ENCODE assay signal across 24 cellular contexts in the genomic region with DNA sequence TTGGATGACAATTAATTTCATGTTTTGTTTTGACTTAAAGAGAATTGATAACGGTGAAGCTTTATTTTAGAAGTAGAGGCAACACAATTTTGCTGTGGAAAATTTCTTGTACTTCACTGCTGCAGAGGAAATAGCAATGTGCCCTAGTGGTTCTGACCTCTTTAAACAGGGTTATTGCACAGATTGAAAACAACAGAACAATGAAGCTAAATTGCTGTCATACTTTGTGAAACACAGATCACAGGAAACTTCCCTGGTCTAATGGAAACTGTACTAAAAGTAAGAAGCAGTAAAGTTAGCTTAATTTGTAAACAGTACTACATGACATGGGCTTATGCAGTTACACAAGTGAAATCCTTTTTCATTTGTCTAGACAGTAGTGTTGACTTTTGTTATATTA. TPM values are rescaled to one million over a fixed set of nuclear protein-coding genes. Genes with fewer than 3 reads are reported as not detected.
A peak's percentile ranks its signal among the peaks of the same experiment; 100 is the strongest.
DNase-seq lines count a peak whose midpoint lies in the region; FAIRE-seq and TF ChIP-seq lines count a peak whose summit lies in the region.
"Had no signal": no experiment of that assay in that cellular context is flagged by ENCODE, and none has a peak within 500 bp of the region (broad histone marks: within the 10 kb centered on the region; RNA-seq: fewer than 3 reads in every experiment).

No MANE protein-coding gene starts in this region.

- no peak overlapping the region for H3K23ac ChIP-seq in mesenchymal stem cell (ENCODE audit: low read length in 2 of 2)

- H3K18ac ChIP-seq in mesenchymal stem cell (ENCODE audit: low read depth in 1 of 2, low read length in 2 of 2), result no peak overlapping the region

- H3K4me1 Mint-ChIP-seq in astrocyte (ENCODE audit: low read depth, unreplicated experiment), result peaks cover 4% of the 10 kb centered on the region

- no peak overlapping the region for H3K27ac Mint-ChIP-seq in astrocyte (ENCODE audit: unreplicated experiment)
- H3K27ac Mint-ChIP-seq: CD8-positive, alpha-beta T cell had no signal

- H3K4me1 ChIP-seq in astrocyte (ENCODE audit: insufficient read depth, low read length), result no peaks in the 10 kb centered on the region
- no peaks in the 10 kb centered on the region for H3K4me1 ChIP-seq in fibroblast of lung (ENCODE audit: control insufficient read depth, extremely low read depth, insufficient read depth, low read length)
- H3K4me1 ChIP-seq in mesenchymal stem cell (ENCODE audit: control insufficient read depth, insufficient read depth, low read depth, low read length), result no peaks in the 10 kb centered on the region
- no peaks in the 10 kb centered on the region for H3K4me1 ChIP-seq in smooth muscle cell (ENCODE audit: low read depth)

- no peak overlapping the region for H2BK15ac ChIP-seq in mesenchymal stem cell (ENCODE audit: low read depth, poor library complexity, severe bottlenecking)

- H3K36me3 ChIP-seq in astrocyte (ENCODE audit: insufficient read depth, low read length) (no peaks in the 10 kb centered on the region), fibroblast of lung (ENCODE audit: control insufficient read depth, insufficient read depth, low read length) (no peaks in the 10 kb centered on the region), mesenchymal stem cell (ENCODE audit: control insufficient read depth in 1 of 2, insufficient read depth in 2 of 2, low read depth in 1 of 2, low read length in 2 of 2) (no peaks in the 10 kb centered on the region), smooth muscle cell (ENCODE audit: low read depth) (no peaks in the 10 kb centered on the region)
- H3K36me3 ChIP-seq: MG63 had no signal

- H3K9me3 Mint-ChIP-seq in astrocyte (ENCODE audit: unreplicated experiment), result no peaks in the 10 kb centered on the region
- H3K9me3 Mint-ChIP-seq: CD8-positive, alpha-beta T cell had no signal

- H3K4me3 Mint-ChIP-seq in astrocyte (ENCODE audit: unreplicated experiment), result no peak overlapping the region
- H3K4me3 Mint-ChIP-seq: CD8-positive, alpha-beta T cell had no signal

- TF ChIP-seq CTCF in astrocyte (IDR thresholded peaks at IDR 0.05; ENCODE audit: insufficient read depth, low read depth, low read length), result no peak
- no peak for TF ChIP-seq CTCF in fibroblast of lung (conservative IDR thresholded peaks at IDR 0.05 in 1 of 2, IDR thresholded peaks at IDR 0.05 in 1 of 2; ENCODE audit: low read depth in 1 of 2, low read length in 2 of 2)
- TF ChIP-seq CTCF in smooth muscle cell (IDR thresholded peaks at IDR 0.05; ENCODE audit: borderline replicate concordance, insufficient read depth, poor library complexity, severe bottlenecking), result no peak

- no peak overlapping the region for H3K9ac ChIP-seq in astrocyte (ENCODE audit: low read length)
- no peak overlapping the region for H3K9ac ChIP-seq in fibroblast of lung (ENCODE audit: insufficient read depth, low read length)
- H3K9ac ChIP-seq in mesenchymal stem cell (ENCODE audit: low read length), result no peak overlapping the region
- no peak overlapping the region for H3K9ac ChIP-seq in smooth muscle cell (ENCODE audit: low read depth)

- H3K27me3 Mint-ChIP-seq in astrocyte (ENCODE audit: low read depth, unreplicated experiment), result no peaks in the 10 kb centered on the region

- H2BK12ac ChIP-seq in mesenchymal stem cell (ENCODE audit: low read length in 2 of 2), result no peak overlapping the region

- no peak overlapping the region for H4K8ac ChIP-seq in mesenchymal stem cell (ENCODE audit: low read length)

- no peak overlapping the region for H2BK120ac ChIP-seq in mesenchymal stem cell (ENCODE audit: low read depth, low read length)

- H2AK5ac ChIP-seq in mesenchymal stem cell (ENCODE audit: low read length, severe bottlenecking), result no peak overlapping the region

- DNase-seq in EH (ENCODE audit: low read depth) (peak; percentile 8), astrocyte (ENCODE audit: low read depth) (no peak), fibroblast of lung (ENCODE audit: low read depth in 2 of 2) (peak in 1 of 2 donors; percentile 10), mesenchymal stem cell (peak; percentile 10), smooth muscle cell (lab: John Stamatoyannopoulos, UW; ENCODE audit: unreplicated experiment) (no peak), substantia nigra (lab: John Stamatoyannopoulos, UW) (no peak), posterior vena cava (ENCODE audit: low spot score) (no peak), SW480 (ENCODE audit: low spot score) (no peak)
- DNase-seq: 8988T; C1 segment of cervical spinal cord; CD8-positive, alpha-beta T cell; DND-41; Kasumi-1; MG63; NCI-H1417; NCI-H1694 treated with DMSO at 0.1 percent for 48 hours; NCI-H2081 treated with DMSO at 0.1 percent for 48 hours; NCI-H2171 treated with DMSO at 0.1 percent for 48 hours; NCI-H524 treated with DMSO at 0.1 percent for 48 hours; NCI-H82; SIG-M5 had no signal

- peak; percentile 37 for FAIRE-seq in astrocyte (lab: Jason Lieb, UNC)
- FAIRE-seq: GM18507 had no signal

- no peak overlapping the region for H2BK5ac ChIP-seq in mesenchymal stem cell (ENCODE audit: low read depth, low read length, poor library complexity, severe bottlenecking)

- H3K79me2 ChIP-seq in astrocyte (ENCODE audit: insufficient read depth, low read length) (no peaks in the 10 kb centered on the region), fibroblast of lung (ENCODE audit: control insufficient read depth, insufficient read depth, low read length) (no peaks in the 10 kb centered on the region), smooth muscle cell (ENCODE audit: low read depth) (no peaks in the 10 kb centered on the region)

- no peak overlapping the region for H3K14ac ChIP-seq in mesenchymal stem cell (ENCODE audit: low read length in 2 of 2)

- H3K4me3 ChIP-seq in astrocyte (ENCODE audit: insufficient read depth, low read depth, low read length), result no peak overlapping the region
- H3K4me3 ChIP-seq in fibroblast of lung (replicated peaks in 1 of 4; ENCODE audit: control extremely low read depth in 1 of 4, insufficient read depth in 1 of 4, low read depth in 3 of 4, low read length in 4 of 4), result no peak overlapping the region
- no peak overlapping the region for H3K4me3 ChIP-seq in mesenchymal stem cell (ENCODE audit: insufficient read depth in 1 of 2, low read depth in 1 of 2, low read length in 2 of 2)
- no peak overlapping the region for H3K4me3 ChIP-seq in smooth muscle cell
- H3K4me3 ChIP-seq: MG63 had no signal

- H3K4ac ChIP-seq in mesenchymal stem cell (ENCODE audit: low read depth in 1 of 2, low read length in 2 of 2), result no peak overlapping the region

- no peak overlapping the region for H4K91ac ChIP-seq in mesenchymal stem cell (ENCODE audit: low read length)

- no peaks in the 10 kb centered on the region for H3K36me3 Mint-ChIP-seq in astrocyte (ENCODE audit: low read depth, unreplicated experiment)
- H3K36me3 Mint-ChIP-seq: CD8-positive, alpha-beta T cell had no signal

- intact Hi-C loops in posterior vena cava (cut with DNase I), result no loop called here

- H3K27ac ChIP-seq in astrocyte (ENCODE audit: low read depth, low read length), result no peak overlapping the region
- no peak overlapping the region for H3K27ac ChIP-seq in fibroblast of lung (ENCODE audit: insufficient read depth, low read length)
- H3K27ac ChIP-seq in mesenchymal stem cell (ENCODE audit: low read length, poor library complexity, severe bottlenecking), result no peak overlapping the region
- no peak overlapping the region for H3K27ac ChIP-seq in smooth muscle cell (ENCODE audit: low read depth)
- no peak overlapping the region for H3K27ac ChIP-seq in substantia nigra (ENCODE audit: low read depth, low read length, poor library complexity, severe bottlenecking)

- no peaks in the 10 kb centered on the region for H3K9me3 ChIP-seq in astrocyte (ENCODE audit: insufficient read depth, low read depth, low read length)
- no peaks in the 10 kb centered on the region for H3K9me3 ChIP-seq in fibroblast of lung (ENCODE audit: control insufficient read depth, insufficient read depth, low read depth, low read length)
- no peaks in the 10 kb centered on the region for H3K9me3 ChIP-seq in mesenchymal stem cell (ENCODE audit: control insufficient read depth, low read length)
- no peaks in the 10 kb centered on the region for H3K9me3 ChIP-seq in smooth muscle cell (replicated peaks; ENCODE audit: low read depth)
- H3K9me3 ChIP-seq: MG63 had no signal

- H2AFZ ChIP-seq in astrocyte (ENCODE audit: low read depth, low read length), result no peak overlapping the region
- H2AFZ ChIP-seq in fibroblast of lung (ENCODE audit: low read length), result peak overlapping the region; percentile 15
- H2AFZ ChIP-seq in mesenchymal stem cell (ENCODE audit: low read depth, low read length), result no peak overlapping the region
- no peak overlapping the region for H2AFZ ChIP-seq in smooth muscle cell (ENCODE audit: low read depth)

- H3F3A ChIP-seq in smooth muscle cell (ENCODE audit: low read depth), result no peaks in the 10 kb centered on the region

- WGBS in mesenchymal stem cell, result 89% methylated on average over 1 of the region's 1 CpG
- 87% methylated on average over 1 of the region's 1 CpG for WGBS in smooth muscle cell (ENCODE audit: low lambda C conversion rate)

- H3K27me3 ChIP-seq in astrocyte (ENCODE audit: insufficient read depth, low read length) (no peaks in the 10 kb centered on the region), fibroblast of lung (ENCODE audit: control insufficient read depth, insufficient read depth, low read length) (no peaks in the 10 kb centered on the region), mesenchymal stem cell (ENCODE audit: control insufficient read depth in 1 of 2, insufficient read depth in 1 of 2, low read length in 2 of 2) (no peaks in the 10 kb centered on the region), smooth muscle cell (ENCODE audit: low read depth) (peaks cover 3% of the 10 kb centered on the region)
- H3K27me3 ChIP-seq: MG63 had no signal

- H4K20me1 ChIP-seq in astrocyte (ENCODE audit: insufficient read depth, low read length), result no peaks in the 10 kb centered on the region
- H4K20me1 ChIP-seq in fibroblast of lung (ENCODE audit: control insufficient read depth, extremely low read depth, insufficient read depth, low read length), result no peaks in the 10 kb centered on the region
- H4K20me1 ChIP-seq in smooth muscle cell (ENCODE audit: low read depth), result no peaks in the 10 kb centered on the region

- H3K4me2 ChIP-seq in astrocyte (ENCODE audit: low read length) (no peak overlapping the region), fibroblast of lung (ENCODE audit: extremely low read depth, insufficient read depth, low read length) (no peak overlapping the region), mesenchymal stem cell (ENCODE audit: low read length, poor library complexity, severe bottlenecking) (no peak overlapping the region), smooth muscle cell (no peak overlapping the region)

- no peaks in the 10 kb centered on the region for H3K79me1 ChIP-seq in mesenchymal stem cell (replicated peaks; ENCODE audit: low read length, poor library complexity, severe bottlenecking)

RNA-seq across cellular contexts. Expression of gene OR2A4, which starts 31.3 kb away (rescaled TPM):
- total RNA-seq in astrocyte (not detected in 2 replicates), fibroblast of lung (not detected in 2 replicates), smooth muscle cell (4.1 TPM in 1 of 2 replicates, not detected in the other), posterior vena cava (not detected)
- polyA plus RNA-seq in fibroblast of lung (0.08 TPM in 1 of 2 replicates, not detected in the other), smooth muscle cell (0.11 and 0.19 TPM in 2 replicates)
- not detected in 2 replicates for polyA plus RNA-seq in fibroblast of lung (2012)
- not detected in 2 replicates for polyA minus RNA-seq in fibroblast of lung (ENCODE audit: low replicate concordance)
- polyA plus RNA-seq in mesenchymal stem cell (2013, experiment 1 of 2), result not detected
- not detected for polyA plus RNA-seq in mesenchymal stem cell (2013, experiment 2 of 2)
- total RNA-seq: CD8-positive, alpha-beta T cell; G401; H4 had no signal

RNA-seq across cellular contexts. Expression of gene ENPP3, which starts 32.8 kb away (rescaled TPM):
- total RNA-seq in astrocyte, result 0.19 TPM in 1 of 2 replicates, not detected in the other
- total RNA-seq in fibroblast of lung, result 0.17 and 0.26 TPM in 2 replicates
- 0.02 and 0.06 TPM in 2 replicates for polyA plus RNA-seq in fibroblast of lung
- polyA plus RNA-seq in fibroblast of lung (2012), result not detected in 2 replicates
- 0.07 TPM in 1 of 2 replicates, not detected in the other for polyA minus RNA-seq in fibroblast of lung (ENCODE audit: low replicate concordance)
- 0.06 TPM for polyA plus RNA-seq in mesenchymal stem cell (2013, experiment 1 of 2)
- polyA plus RNA-seq in mesenchymal stem cell (2013, experiment 2 of 2), result not detected
- 0.18 and 0.63 TPM in 2 replicates for total RNA-seq in smooth muscle cell
- 0.16 TPM in 1 of 2 replicates, not detected in the other for polyA plus RNA-seq in smooth muscle cell
- under 1 TPM; 0.48 to 0.56 TPM for total RNA-seq in posterior vena cava
- total RNA-seq: G401, H4 had no signal

RNA-seq across cellular contexts. Expression of gene CTAGE9, which starts 40.9 kb away (rescaled TPM):
- not detected in 2 replicates for total RNA-seq in astrocyte
- not detected in 2 replicates for total RNA-seq in fibroblast of lung
- not detected in 2 replicates for polyA plus RNA-seq in fibroblast of lung
- not detected in 2 replicates for polyA plus RNA-seq in fibroblast of lung (2012)
- not detected in 2 replicates for polyA minus RNA-seq in fibroblast of lung (ENCODE audit: low replicate concordance)
- polyA plus RNA-seq in mesenchymal stem cell (2013, experiment 1 of 2), result not detected
- polyA plus RNA-seq in mesenchymal stem cell (2013, experiment 2 of 2), result not detected
- total RNA-seq in smooth muscle cell, result not detected in 2 replicates
- not detected in 2 replicates for polyA plus RNA-seq in smooth muscle cell
- total RNA-seq in posterior vena cava, result not detected
- total RNA-seq: CD8-positive, alpha-beta T cell; G401; H4 had no signal

RNA-seq across cellular contexts. Expression of gene MED23, which starts 41.8 kb away (rescaled TPM):
- 28.3 and 29.5 TPM in 2 replicates for total RNA-seq in astrocyte
- 24.7 and 27.4 TPM in 2 replicates for total RNA-seq in fibroblast of lung
- polyA plus RNA-seq in fibroblast of lung, result 21.7 and 25.1 TPM in 2 replicates
- 11.1 and 12.7 TPM in 2 replicates for polyA plus RNA-seq in fibroblast of lung (2012)
- polyA minus RNA-seq in fibroblast of lung (ENCODE audit: low replicate concordance), result 9.1 and 16.6 TPM in 2 replicates
- 14.4 TPM for polyA plus RNA-seq in mesenchymal stem cell (2013, experiment 1 of 2)
- polyA plus RNA-seq in mesenchymal stem cell (2013, experiment 2 of 2), result 14.6 TPM
- total RNA-seq in smooth muscle cell, result 46.4 and 52.7 TPM in 2 replicates
- 13.3 and 17.1 TPM in 2 replicates for polyA plus RNA-seq in smooth muscle cell
- total RNA-seq in posterior vena cava, result 10 to 100 TPM; 19.0 to 22.2 TPM

Comparison
In these comparisons a context has a peak if more than half of its experiments do, and no peak if none do; other contexts are left out.
1. DNase-seq: peak in EH (single experiment) and mesenchymal stem cell (single experiment); none in astrocyte (single experiment), smooth muscle cell (single experiment), substantia nigra (0 of 49), posterior vena cava (single experiment) and SW480 (single experiment).